In genomic region chr5:68295772-68296171, GRCh38 we compare ENCODE assay signal across 21 cellular contexts.
DNase-seq lines count a peak whose midpoint lies in the region; ATAC-seq and TF ChIP-seq lines count a peak whose summit lies in the region.
"Had no signal": no experiment of that assay in that cellular context is flagged by ENCODE, and none has a peak within 500 bp of the region (broad histone marks: within the 10 kb centered on the region; RNA-seq: fewer than 3 reads in every experiment).

No MANE protein-coding gene starts in this region.

- H3K4me1 ChIP-seq in foreskin keratinocyte (peaks cover 14% of the 10 kb centered on the region), thyroid gland (peaks cover 40 to 44% of the 10 kb centered on the region in 2 donors)

- ATAC-seq in activated CD8-positive, alpha-beta T cell treated with anti-CD3 and anti-CD28 coated beads for 36 hours, result no peak
- ATAC-seq in activated CD8-positive, alpha-beta T cell treated with anti-CD3 and anti-CD28 coated beads, Interleukin-2, amount 10 ng/mL, durations not matched to agents 7 days and 5 days, result no peak
- peak; percentile 46 for ATAC-seq in foreskin keratinocyte
- ATAC-seq: heart left ventricle, Right ventricle myocardium inferior had no signal

- no peak overlapping the region for H3K27ac ChIP-seq in foreskin keratinocyte
- H3K27ac ChIP-seq in thyroid gland, result peak overlapping the region; percentile 91 to 94 (median 93)
- H3K27ac ChIP-seq: heart left ventricle, neutrophil, suprapubic skin had no signal

- no peaks in the 10 kb centered on the region for H3K9me3 Mint-ChIP-seq in activated CD8-positive, alpha-beta T cell treated with anti-CD3 and anti-CD28 coated beads for 36 hours
- no peaks in the 10 kb centered on the region for H3K9me3 Mint-ChIP-seq in activated CD8-positive, alpha-beta T cell treated with anti-CD3 and anti-CD28 coated beads, Interleukin-2, amount 10 ng/mL, durations not matched to agents 7 days and 5 days (ENCODE audit: insufficient read depth)
- H3K9me3 Mint-ChIP-seq in activated CD4-positive, alpha-beta memory T cell treated with anti-CD3 and anti-CD28 coated beads for 36 hours, result no peaks in the 10 kb centered on the region

- WGBS in thyroid gland, 2 donors, result 41 to 69% methylated on average over 3 of the region's 3 CpGs

- TF ChIP-seq POLR2A in thyroid gland (IDR thresholded peaks at IDR 0.05), result peak in 1 of 2 donors; percentile 39

- H3K27me3 ChIP-seq in foreskin keratinocyte (no peaks in the 10 kb centered on the region), thyroid gland (no peaks in the 10 kb centered on the region)
- H3K27me3 ChIP-seq: heart left ventricle, neutrophil, suprapubic skin had no signal

- no peak overlapping the region for H3K4me3 Mint-ChIP-seq in activated CD8-positive, alpha-beta T cell treated with anti-CD3 and anti-CD28 coated beads for 36 hours
- H3K4me3 Mint-ChIP-seq in activated CD8-positive, alpha-beta T cell treated with anti-CD3 and anti-CD28 coated beads, Interleukin-2, amount 10 ng/mL, durations not matched to agents 7 days and 5 days, result no peak overlapping the region
- H3K4me3 Mint-ChIP-seq in activated CD4-positive, alpha-beta memory T cell treated with anti-CD3 and anti-CD28 coated beads for 36 hours, result no peak overlapping the region

- H3K4me3 ChIP-seq in thyroid gland (replicated peaks in 1 of 3), result no peak overlapping the region
- H3K4me3 ChIP-seq: heart left ventricle, suprapubic skin had no signal

- POLR2A ChIA-PET in activated CD8-positive, alpha-beta T cell treated with anti-CD3 and anti-CD28 coated beads for 36 hours (lab: Charles Lee), result interaction anchor here (0.8 kb wide), 1 partner anchor 148 kb away, joined by 3 read pairs; no protein-coding TSS in a partner anchor
- POLR2A ChIA-PET in activated CD8-positive, alpha-beta T cell treated with anti-CD3 and anti-CD28 coated beads, Interleukin-2, amount 10 ng/mL, durations not matched to agents 7 days and 5 days (lab: Charles Lee), result no interaction called here
- POLR2A ChIA-PET in activated CD4-positive, alpha-beta memory T cell treated with anti-CD3 and anti-CD28 coated beads for 36 hours (lab: Charles Lee), result no interaction called here

- in situ Hi-C loops in T47D (cut with HindIII; ENCODE audit: low pct_unique_long_range_greater_than_20kb, low sequenced_read_pairs), result no loop called here

- H3K27me3 Mint-ChIP-seq in activated CD8-positive, alpha-beta T cell treated with anti-CD3 and anti-CD28 coated beads for 36 hours, result no peaks in the 10 kb centered on the region
- H3K27me3 Mint-ChIP-seq in activated CD8-positive, alpha-beta T cell treated with anti-CD3 and anti-CD28 coated beads, Interleukin-2, amount 10 ng/mL, durations not matched to agents 7 days and 5 days (ENCODE audit: low read depth), result no peaks in the 10 kb centered on the region
- H3K27me3 Mint-ChIP-seq in activated CD4-positive, alpha-beta memory T cell treated with anti-CD3 and anti-CD28 coated beads for 36 hours, result no peaks in the 10 kb centered on the region

- H3K4me1 Mint-ChIP-seq in activated CD8-positive, alpha-beta T cell treated with anti-CD3 and anti-CD28 coated beads for 36 hours (ENCODE audit: low read depth), result peaks cover 22% of the 10 kb centered on the region
- peaks cover 17% of the 10 kb centered on the region for H3K4me1 Mint-ChIP-seq in activated CD8-positive, alpha-beta T cell treated with anti-CD3 and anti-CD28 coated beads, Interleukin-2, amount 10 ng/mL, durations not matched to agents 7 days and 5 days (ENCODE audit: low read depth)
- H3K4me1 Mint-ChIP-seq in activated CD4-positive, alpha-beta memory T cell treated with anti-CD3 and anti-CD28 coated beads for 36 hours (ENCODE audit: low read depth), result peaks cover 29% of the 10 kb centered on the region

- no peaks in the 10 kb centered on the region for H3K9me3 ChIP-seq in thyroid gland
- H3K9me3 ChIP-seq: heart left ventricle, neutrophil, suprapubic skin had no signal

- peak overlapping the region; percentile 19 for H3K27ac Mint-ChIP-seq in activated CD8-positive, alpha-beta T cell treated with anti-CD3 and anti-CD28 coated beads for 36 hours
- no peak overlapping the region for H3K27ac Mint-ChIP-seq in activated CD8-positive, alpha-beta T cell treated with anti-CD3 and anti-CD28 coated beads, Interleukin-2, amount 10 ng/mL, durations not matched to agents 7 days and 5 days
- H3K27ac Mint-ChIP-seq in activated CD4-positive, alpha-beta memory T cell treated with anti-CD3 and anti-CD28 coated beads for 36 hours, result no peak overlapping the region

- CTCF ChIA-PET in activated CD8-positive, alpha-beta T cell treated with anti-CD3 and anti-CD28 coated beads for 36 hours (lab: Charles Lee), result interaction anchor here (1.1 to 2.7 kb wide), 2 partner anchors 9 kb away, joined by 3 to 10 read pairs; no protein-coding TSS in a partner anchor
- CTCF ChIA-PET in activated CD8-positive, alpha-beta T cell treated with anti-CD3 and anti-CD28 coated beads, Interleukin-2, amount 10 ng/mL, durations not matched to agents 7 days and 5 days (lab: Charles Lee), result interaction anchor here (1.2 kb wide), 1 partner anchor 9 kb away, joined by 3 read pairs; no protein-coding TSS in a partner anchor
- CTCF ChIA-PET in activated CD4-positive, alpha-beta memory T cell treated with anti-CD3 and anti-CD28 coated beads for 36 hours (lab: Charles Lee), result no interaction called here

- peaks cover 34% of the 10 kb centered on the region in 2 donors for H3K36me3 ChIP-seq in thyroid gland

- H3K36me3 Mint-ChIP-seq in activated CD8-positive, alpha-beta T cell treated with anti-CD3 and anti-CD28 coated beads for 36 hours (ENCODE audit: low read depth), result peaks cover 62% of the 10 kb centered on the region
- H3K36me3 Mint-ChIP-seq in activated CD8-positive, alpha-beta T cell treated with anti-CD3 and anti-CD28 coated beads, Interleukin-2, amount 10 ng/mL, durations not matched to agents 7 days and 5 days (ENCODE audit: low read depth), result peaks cover 73% of the 10 kb centered on the region
- peaks cover 62% of the 10 kb centered on the region for H3K36me3 Mint-ChIP-seq in activated CD4-positive, alpha-beta memory T cell treated with anti-CD3 and anti-CD28 coated beads for 36 hours

- no peak for TF ChIP-seq CTCF in activated CD8-positive, alpha-beta T cell treated with anti-CD3 and anti-CD28 coated beads for 36 hours (IDR thresholded peaks at IDR 0.05)
- TF ChIP-seq CTCF in foreskin keratinocyte (conservative IDR thresholded peaks at IDR 0.05) (no peak), thyroid gland (IDR thresholded peaks at IDR 0.05) (no peak)

- intact Hi-C loops in activated CD8-positive, alpha-beta T cell treated with anti-CD3 and anti-CD28 coated beads for 36 hours (cut with micrococcal nuclease), result no loop called here
- intact Hi-C loops in thyroid gland (cut with DNase I), result no loop called here
- intact Hi-C loops in activated CD4-positive, alpha-beta memory T cell treated with anti-CD3 and anti-CD28 coated beads for 36 hours (cut with micrococcal nuclease), result no loop called here

- DNase-seq in activated CD8-positive, alpha-beta T cell treated with anti-CD3 and anti-CD28 coated beads for 36 hours, result no peak
- DNase-seq in activated CD8-positive, alpha-beta T cell treated with anti-CD3 and anti-CD28 coated beads, Interleukin-2, amount 10 ng/mL, durations not matched to agents 7 days and 5 days, result no peak
- DNase-seq in T47D (ENCODE audit: low read depth in 1 of 2, low spot score in 1 of 2) (peak; percentile 23 to 57), foreskin keratinocyte (peak; percentile 44 to 77), thyroid gland (peak; percentile 70 to 80), foreskin melanocyte (no peak), A172 (ENCODE audit: low spot score) (no peak)
- no peak for DNase-seq in activated CD4-positive, alpha-beta memory T cell treated with anti-CD3 and anti-CD28 coated beads for 36 hours
- DNase-seq: activated T-cell treated with anti-CD3 and anti-CD28 coated beads for 4 hours; amygdala; central memory CD4-positive, alpha-beta T cell; effector CD8-positive, alpha-beta T cell; HCEC 1CT; heart left ventricle; Kasumi-1; NCI-H1092; NCI-H524; retina had no signal

Comparison
In these comparisons a context has a peak if more than half of its experiments do, and no peak if none do; other contexts are left out.
1. DNase-seq: peak in T47D (2 of 2), foreskin keratinocyte (2 of 2) and thyroid gland (2 of 2); none in activated CD8-positive, alpha-beta T cell treated with anti-CD3 and anti-CD28 coated beads for 36 hours (single experiment), activated CD8-positive, alpha-beta T cell treated with anti-CD3 and anti-CD28 coated beads, Interleukin-2, amount 10 ng/mL, durations not matched to agents 7 days and 5 days (single experiment), activated CD4-positive, alpha-beta memory T cell treated with anti-CD3 and anti-CD28 coated beads for 36 hours (single experiment), foreskin melanocyte (single experiment) and A172 (single experiment).